In the genomic region with DNA sequence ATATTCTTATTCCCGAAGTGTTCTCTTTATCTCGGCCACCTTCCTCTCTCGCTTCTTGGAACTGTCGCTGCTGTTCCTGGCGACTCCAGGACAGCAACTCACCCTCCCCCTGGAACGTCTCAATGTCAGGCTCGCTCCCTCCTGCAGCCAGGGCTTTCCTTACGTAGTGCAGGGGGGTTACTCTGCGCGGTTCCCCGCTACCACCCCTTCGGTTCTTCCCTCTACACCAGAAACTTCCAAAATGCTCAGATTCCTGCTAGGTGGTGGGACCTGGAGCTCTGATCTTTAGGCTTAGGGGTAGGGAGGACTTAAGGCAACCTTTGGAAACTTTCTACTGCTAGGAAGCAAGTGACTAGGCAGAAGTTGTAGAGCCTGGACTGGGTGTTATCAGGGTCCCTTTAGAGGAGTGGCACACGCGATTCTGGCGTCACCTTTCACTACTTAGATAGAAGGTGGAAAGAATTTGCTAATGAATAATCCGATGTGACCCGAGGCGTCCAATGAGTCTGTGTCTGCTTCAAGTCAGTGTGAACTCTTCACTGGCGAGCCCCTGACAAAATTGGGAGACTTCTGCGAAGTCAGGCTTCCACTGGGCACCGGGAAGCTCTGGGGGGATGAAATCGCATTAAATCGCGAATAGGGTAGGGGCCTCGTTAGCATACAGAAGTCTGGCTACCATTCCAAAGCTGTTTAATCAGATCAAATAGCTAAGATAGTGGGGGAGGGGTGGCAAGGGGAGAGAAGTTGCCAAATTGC, we compare ENCODE assay signal across 2 cellular contexts.
TF ChIP-seq lines count a peak whose summit lies in the region.

No MANE protein-coding gene starts in this region.

TF ChIP-seq in SK-N-SH treated with all-trans-retinoic acid at 6 μM for 48 hours, 23 proteins besides CTCF, POLR2A, EP300 and RAD21 (continued from another document):
- TF ChIP-seq CSRNP3 (CRISPR knock-in tag; IDR thresholded peaks at IDR 0.05) (no peak), BACH2 (CRISPR knock-in tag; IDR thresholded peaks at IDR 0.05; ENCODE audit: borderline replicate concordance) (no peak), ZFP3 (CRISPR knock-in tag; IDR thresholded peaks at IDR 0.05) (no peak), ISL1 (CRISPR knock-in tag; IDR thresholded peaks at IDR 0.05) (no peak), ZFP30 (CRISPR knock-in tag; IDR thresholded peaks at IDR 0.05) (no peak), CSDC2 (CRISPR knock-in tag; IDR thresholded peaks at IDR 0.05) (no peak), ZC3H10 (CRISPR knock-in tag; IDR thresholded peaks at IDR 0.05) (no peak), TOX (CRISPR knock-in tag; IDR thresholded peaks at IDR 0.05; ENCODE audit: borderline replicate concordance) (no peak), ZNF565 (CRISPR knock-in tag; conservative IDR thresholded peaks at IDR 0.05; ENCODE audit: low read depth) (no peak), TCF4 (CRISPR knock-in tag; IDR thresholded peaks at IDR 0.05; ENCODE audit: borderline replicate concordance) (no peak), ARNTL (CRISPR knock-in tag; IDR thresholded peaks at IDR 0.05; ENCODE audit: borderline replicate concordance, low read depth) (no peak), PATZ1 (CRISPR knock-in tag; IDR thresholded peaks at IDR 0.05; ENCODE audit: borderline replicate concordance) (no peak)
- TF ChIP-seq, protein P1, sequence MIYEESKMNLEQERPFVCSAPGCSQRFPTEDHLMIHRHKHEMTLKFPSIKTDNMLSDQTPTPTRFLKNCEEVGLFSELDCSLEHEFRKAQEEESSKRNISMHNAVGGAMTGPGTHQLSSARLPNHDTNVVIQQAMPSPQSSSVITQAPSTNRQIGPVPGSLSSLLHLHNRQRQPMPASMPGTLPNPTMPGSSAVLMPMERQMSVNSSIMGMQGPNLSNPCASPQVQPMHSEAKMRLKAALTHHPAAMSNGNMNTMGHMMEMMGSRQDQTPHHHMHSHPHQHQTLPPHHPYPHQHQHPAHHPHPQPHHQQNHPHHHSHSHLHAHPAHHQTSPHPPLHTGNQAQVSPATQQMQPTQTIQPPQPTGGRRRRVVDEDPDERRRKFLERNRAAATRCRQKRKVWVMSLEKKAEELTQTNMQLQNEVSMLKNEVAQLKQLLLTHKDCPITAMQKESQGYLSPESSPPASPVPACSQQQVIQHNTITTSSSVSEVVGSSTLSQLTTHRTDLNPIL (CRISPR knock-in tag; IDR thresholded peaks at IDR 0.05; ENCODE audit: low read depth): no peak
- TF ChIP-seq, protein P2, sequence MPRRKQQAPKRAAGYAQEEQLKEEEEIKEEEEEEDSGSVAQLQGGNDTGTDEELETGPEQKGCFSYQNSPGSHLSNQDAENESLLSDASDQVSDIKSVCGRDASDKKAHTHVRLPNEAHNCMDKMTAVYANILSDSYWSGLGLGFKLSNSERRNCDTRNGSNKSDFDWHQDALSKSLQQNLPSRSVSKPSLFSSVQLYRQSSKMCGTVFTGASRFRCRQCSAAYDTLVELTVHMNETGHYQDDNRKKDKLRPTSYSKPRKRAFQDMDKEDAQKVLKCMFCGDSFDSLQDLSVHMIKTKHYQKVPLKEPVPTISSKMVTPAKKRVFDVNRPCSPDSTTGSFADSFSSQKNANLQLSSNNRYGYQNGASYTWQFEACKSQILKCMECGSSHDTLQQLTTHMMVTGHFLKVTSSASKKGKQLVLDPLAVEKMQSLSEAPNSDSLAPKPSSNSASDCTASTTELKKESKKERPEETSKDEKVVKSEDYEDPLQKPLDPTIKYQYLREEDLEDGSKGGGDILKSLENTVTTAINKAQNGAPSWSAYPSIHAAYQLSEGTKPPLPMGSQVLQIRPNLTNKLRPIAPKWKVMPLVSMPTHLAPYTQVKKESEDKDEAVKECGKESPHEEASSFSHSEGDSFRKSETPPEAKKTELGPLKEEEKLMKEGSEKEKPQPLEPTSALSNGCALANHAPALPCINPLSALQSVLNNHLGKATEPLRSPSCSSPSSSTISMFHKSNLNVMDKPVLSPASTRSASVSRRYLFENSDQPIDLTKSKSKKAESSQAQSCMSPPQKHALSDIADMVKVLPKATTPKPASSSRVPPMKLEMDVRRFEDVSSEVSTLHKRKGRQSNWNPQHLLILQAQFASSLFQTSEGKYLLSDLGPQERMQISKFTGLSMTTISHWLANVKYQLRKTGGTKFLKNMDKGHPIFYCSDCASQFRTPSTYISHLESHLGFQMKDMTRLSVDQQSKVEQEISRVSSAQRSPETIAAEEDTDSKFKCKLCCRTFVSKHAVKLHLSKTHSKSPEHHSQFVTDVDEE (CRISPR knock-in tag; IDR thresholded peaks at IDR 0.05): no peak

TF ChIP-seq in H1, 55 proteins besides CTCF, POLR2A, EP300 and RAD21 (continued from another document):
- TF ChIP-seq ASH2L (IDR thresholded peaks at IDR 0.05; ENCODE audit: low read length): peak; percentile 60
- TF ChIP-seq RBBP5 (IDR thresholded peaks at IDR 0.05; ENCODE audit: borderline replicate concordance, low read depth, low read length): no peak
- no peak for TF ChIP-seq CHD2 (IDR thresholded peaks at IDR 0.05; ENCODE audit: low read length)
- peak; percentile 15 for TF ChIP-seq EZH2 (IDR thresholded peaks at IDR 0.05; ENCODE audit: low read depth, low read length, severe bottlenecking)
- TF ChIP-seq BRCA1 (IDR thresholded peaks at IDR 0.05; ENCODE audit: low read depth, low read length): no peak
- no peak for TF ChIP-seq SP1 (IDR thresholded peaks at IDR 0.05; ENCODE audit: low read depth, low read length)
- TF ChIP-seq CTBP2 (IDR thresholded peaks at IDR 0.05; ENCODE audit: borderline replicate concordance, insufficient read depth, insufficient read length, low read length): peak; percentile 57
- no peak for TF ChIP-seq SP2 (IDR thresholded peaks at IDR 0.05; ENCODE audit: low read length)
- TF ChIP-seq SAP30 (IDR thresholded peaks at IDR 0.05; ENCODE audit: insufficient read depth, insufficient replicate concordance, low read length): peak; percentile 79
